ENCODE assay signal across 1 cellular context in the genomic region with DNA sequence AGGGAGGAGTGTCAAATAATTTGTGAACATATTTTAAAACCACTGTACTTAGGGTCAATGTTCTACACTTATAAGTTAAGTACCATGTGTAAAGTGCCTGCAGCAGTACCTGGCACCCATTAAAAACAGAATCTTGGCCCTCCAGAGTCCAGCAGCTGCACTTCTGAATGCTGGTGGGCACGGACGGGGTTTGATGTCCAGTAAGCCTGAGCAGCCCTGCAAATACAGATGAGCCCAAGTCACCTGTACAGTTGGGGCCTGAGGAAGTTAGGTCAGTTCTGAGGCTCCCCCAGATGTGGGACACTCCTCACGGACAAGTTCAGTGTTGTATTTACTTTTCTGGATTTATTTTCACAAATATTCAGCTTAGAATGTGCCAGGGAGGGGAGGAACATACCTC.
TF ChIP-seq lines count a peak whose summit lies in the region.

No MANE protein-coding gene starts in this region.

TF ChIP-seq in HepG2, 621 proteins besides CTCF, POLR2A, EP300 and RAD21 (continued from another document):
- TF ChIP-seq KDM2A (CRISPR knock-in tag; IDR thresholded peaks at IDR 0.05; ENCODE audit: borderline replicate concordance, low read depth) (no peak), KDM5A (IDR thresholded peaks at IDR 0.05; ENCODE audit: borderline replicate concordance, low read length) (no peak), CBX2 (IDR thresholded peaks at IDR 0.05; ENCODE audit: low read depth, low read length) (no peak), CBX2 (CRISPR knock-in tag; IDR thresholded peaks at IDR 0.05; ENCODE audit: low read depth) (no peak)
TF ChIP-seq in HepG2: peak in this region for 0.
